ENCODE assay signal across 1 cellular context in the genomic region with DNA sequence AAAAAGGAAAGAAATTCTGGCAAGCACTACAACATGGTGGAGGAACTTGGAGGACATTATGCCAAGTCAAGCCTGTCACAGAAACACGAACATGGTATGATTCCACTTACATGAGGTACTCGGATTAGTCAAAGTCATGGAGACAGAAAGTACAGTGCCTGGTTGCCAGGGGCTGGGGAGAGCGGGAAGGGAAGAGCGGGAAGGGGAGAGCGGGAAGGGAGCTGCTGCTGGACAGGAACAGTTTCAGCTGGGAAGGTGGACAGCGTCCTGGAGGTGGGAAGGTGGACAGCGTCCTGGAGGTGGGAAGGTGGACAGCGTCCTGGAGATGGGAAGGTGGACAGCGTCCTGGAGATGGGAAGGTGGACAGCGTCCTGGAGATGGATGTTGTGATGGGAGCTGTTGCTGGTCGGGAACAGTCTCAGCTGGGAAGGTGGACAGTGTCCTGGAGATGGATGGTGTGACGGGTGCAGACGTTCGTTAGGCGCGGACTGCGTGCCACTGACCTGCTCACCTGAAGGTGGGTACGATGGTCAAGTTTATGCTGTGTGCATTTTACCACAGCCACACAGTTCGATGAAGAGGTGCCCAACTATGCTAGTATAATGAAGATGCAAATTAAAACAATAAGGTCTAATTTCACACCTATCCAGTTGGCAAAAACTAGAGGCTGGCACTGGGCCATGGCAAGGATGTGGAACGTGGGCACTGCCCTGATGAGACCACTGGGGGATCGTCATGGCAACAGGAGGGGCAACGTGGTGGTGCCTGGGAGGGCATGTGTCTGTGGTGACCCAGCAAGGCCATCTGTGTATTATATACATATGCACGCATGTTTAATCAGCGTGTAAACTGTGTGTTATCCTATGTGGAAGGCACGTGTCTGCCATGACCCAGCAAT.
TF ChIP-seq lines count a peak whose summit lies in the region.

No MANE protein-coding gene starts in this region.

TF ChIP-seq in WTC11, 78 proteins besides CTCF, POLR2A, EP300 and RAD21 (continued from another document):
- TF ChIP-seq, protein P1, sequence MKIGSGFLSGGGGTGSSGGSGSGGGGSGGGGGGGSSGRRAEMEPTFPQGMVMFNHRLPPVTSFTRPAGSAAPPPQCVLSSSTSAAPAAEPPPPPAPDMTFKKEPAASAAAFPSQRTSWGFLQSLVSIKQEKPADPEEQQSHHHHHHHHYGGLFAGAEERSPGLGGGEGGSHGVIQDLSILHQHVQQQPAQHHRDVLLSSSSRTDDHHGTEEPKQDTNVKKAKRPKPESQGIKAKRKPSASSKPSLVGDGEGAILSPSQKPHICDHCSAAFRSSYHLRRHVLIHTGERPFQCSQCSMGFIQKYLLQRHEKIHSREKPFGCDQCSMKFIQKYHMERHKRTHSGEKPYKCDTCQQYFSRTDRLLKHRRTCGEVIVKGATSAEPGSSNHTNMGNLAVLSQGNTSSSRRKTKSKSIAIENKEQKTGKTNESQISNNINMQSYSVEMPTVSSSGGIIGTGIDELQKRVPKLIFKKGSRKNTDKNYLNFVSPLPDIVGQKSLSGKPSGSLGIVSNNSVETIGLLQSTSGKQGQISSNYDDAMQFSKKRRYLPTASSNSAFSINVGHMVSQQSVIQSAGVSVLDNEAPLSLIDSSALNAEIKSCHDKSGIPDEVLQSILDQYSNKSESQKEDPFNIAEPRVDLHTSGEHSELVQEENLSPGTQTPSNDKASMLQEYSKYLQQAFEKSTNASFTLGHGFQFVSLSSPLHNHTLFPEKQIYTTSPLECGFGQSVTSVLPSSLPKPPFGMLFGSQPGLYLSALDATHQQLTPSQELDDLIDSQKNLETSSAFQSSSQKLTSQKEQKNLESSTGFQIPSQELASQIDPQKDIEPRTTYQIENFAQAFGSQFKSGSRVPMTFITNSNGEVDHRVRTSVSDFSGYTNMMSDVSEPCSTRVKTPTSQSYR (CRISPR knock-in tag; IDR thresholded peaks at IDR 0.05): no peak
- TF ChIP-seq ATF1 (CRISPR knock-in tag; IDR thresholded peaks at IDR 0.05) (no peak), RORB (CRISPR knock-in tag; IDR thresholded peaks at IDR 0.05) (no peak), ZNF263 (CRISPR knock-in tag; IDR thresholded peaks at IDR 0.05; ENCODE audit: low read depth) (no peak)
- TF ChIP-seq, protein P2, sequence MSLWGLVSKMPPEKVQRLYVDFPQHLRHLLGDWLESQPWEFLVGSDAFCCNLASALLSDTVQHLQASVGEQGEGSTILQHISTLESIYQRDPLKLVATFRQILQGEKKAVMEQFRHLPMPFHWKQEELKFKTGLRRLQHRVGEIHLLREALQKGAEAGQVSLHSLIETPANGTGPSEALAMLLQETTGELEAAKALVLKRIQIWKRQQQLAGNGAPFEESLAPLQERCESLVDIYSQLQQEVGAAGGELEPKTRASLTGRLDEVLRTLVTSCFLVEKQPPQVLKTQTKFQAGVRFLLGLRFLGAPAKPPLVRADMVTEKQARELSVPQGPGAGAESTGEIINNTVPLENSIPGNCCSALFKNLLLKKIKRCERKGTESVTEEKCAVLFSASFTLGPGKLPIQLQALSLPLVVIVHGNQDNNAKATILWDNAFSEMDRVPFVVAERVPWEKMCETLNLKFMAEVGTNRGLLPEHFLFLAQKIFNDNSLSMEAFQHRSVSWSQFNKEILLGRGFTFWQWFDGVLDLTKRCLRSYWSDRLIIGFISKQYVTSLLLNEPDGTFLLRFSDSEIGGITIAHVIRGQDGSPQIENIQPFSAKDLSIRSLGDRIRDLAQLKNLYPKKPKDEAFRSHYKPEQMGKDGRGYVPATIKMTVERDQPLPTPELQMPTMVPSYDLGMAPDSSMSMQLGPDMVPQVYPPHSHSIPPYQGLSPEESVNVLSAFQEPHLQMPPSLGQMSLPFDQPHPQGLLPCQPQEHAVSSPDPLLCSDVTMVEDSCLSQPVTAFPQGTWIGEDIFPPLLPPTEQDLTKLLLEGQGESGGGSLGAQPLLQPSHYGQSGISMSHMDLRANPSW (CRISPR knock-in tag; conservative IDR thresholded peaks at IDR 0.05; ENCODE audit: low read depth): no peak
- TF ChIP-seq, protein P3, sequence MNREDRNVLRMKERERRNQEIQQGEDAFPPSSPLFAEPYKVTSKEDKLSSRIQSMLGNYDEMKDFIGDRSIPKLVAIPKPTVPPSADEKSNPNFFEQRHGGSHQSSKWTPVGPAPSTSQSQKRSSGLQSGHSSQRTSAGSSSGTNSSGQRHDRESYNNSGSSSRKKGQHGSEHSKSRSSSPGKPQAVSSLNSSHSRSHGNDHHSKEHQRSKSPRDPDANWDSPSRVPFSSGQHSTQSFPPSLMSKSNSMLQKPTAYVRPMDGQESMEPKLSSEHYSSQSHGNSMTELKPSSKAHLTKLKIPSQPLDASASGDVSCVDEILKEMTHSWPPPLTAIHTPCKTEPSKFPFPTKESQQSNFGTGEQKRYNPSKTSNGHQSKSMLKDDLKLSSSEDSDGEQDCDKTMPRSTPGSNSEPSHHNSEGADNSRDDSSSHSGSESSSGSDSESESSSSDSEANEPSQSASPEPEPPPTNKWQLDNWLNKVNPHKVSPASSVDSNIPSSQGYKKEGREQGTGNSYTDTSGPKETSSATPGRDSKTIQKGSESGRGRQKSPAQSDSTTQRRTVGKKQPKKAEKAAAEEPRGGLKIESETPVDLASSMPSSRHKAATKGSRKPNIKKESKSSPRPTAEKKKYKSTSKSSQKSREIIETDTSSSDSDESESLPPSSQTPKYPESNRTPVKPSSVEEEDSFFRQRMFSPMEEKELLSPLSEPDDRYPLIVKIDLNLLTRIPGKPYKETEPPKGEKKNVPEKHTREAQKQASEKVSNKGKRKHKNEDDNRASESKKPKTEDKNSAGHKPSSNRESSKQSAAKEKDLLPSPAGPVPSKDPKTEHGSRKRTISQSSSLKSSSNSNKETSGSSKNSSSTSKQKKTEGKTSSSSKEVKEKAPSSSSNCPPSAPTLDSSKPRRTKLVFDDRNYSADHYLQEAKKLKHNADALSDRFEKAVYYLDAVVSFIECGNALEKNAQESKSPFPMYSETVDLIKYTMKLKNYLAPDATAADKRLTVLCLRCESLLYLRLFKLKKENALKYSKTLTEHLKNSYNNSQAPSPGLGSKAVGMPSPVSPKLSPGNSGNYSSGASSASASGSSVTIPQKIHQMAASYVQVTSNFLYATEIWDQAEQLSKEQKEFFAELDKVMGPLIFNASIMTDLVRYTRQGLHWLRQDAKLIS (CRISPR knock-in tag; IDR thresholded peaks at IDR 0.05; ENCODE audit: borderline replicate concordance): no peak
